Comparison of ENCODE assay signal across 8 cellular contexts in genomic region chr17:4199818-4200402, GRCh38. TPM values are rescaled to one million over a fixed set of nuclear protein-coding genes. Genes with fewer than 3 reads are reported as not detected.
DNase-seq lines count a peak whose midpoint lies in the region; ATAC-seq and TF ChIP-seq lines count a peak whose summit lies in the region.

No MANE protein-coding gene starts in this region.

- no peaks in the 10 kb centered on the region for H3K27me3 Mint-ChIP-seq in activated CD8-positive, alpha-beta memory T cell treated with anti-CD3 and anti-CD28 coated beads, Interleukin-2, amount 10 ng/mL, durations not matched to agents 7 days and 5 days

- no peaks in the 10 kb centered on the region for H3K4me1 ChIP-seq in MM.1S (ENCODE audit: low read length)

- H2AFZ ChIP-seq in MM.1S (ENCODE audit: low read length): no peak overlapping the region

- no peaks in the 10 kb centered on the region for H4K20me1 ChIP-seq in MM.1S (ENCODE audit: insufficient read depth, low read length)

- H3K79me2 ChIP-seq in MM.1S (ENCODE audit: low read length): peaks cover 8% of the 10 kb centered on the region; the same call in 1 of the 2 replicates

- H3F3A ChIP-seq in MM.1S (ENCODE audit: insufficient read depth, low read length): peaks cover 4% of the 10 kb centered on the region; the same call in 1 of the 2 replicates

- ATAC-seq in activated CD8-positive, alpha-beta memory T cell treated with anti-CD3 and anti-CD28 coated beads, Interleukin-2, amount 10 ng/mL, durations not matched to agents 7 days and 5 days: peak; percentile 55
- no peak for ATAC-seq in HG03520 (IDR thresholded peaks at IDR 0.05; ENCODE audit: unreplicated experiment)

- no peaks in the 10 kb centered on the region for H3K9me3 Mint-ChIP-seq in activated CD8-positive, alpha-beta memory T cell treated with anti-CD3 and anti-CD28 coated beads, Interleukin-2, amount 10 ng/mL, durations not matched to agents 7 days and 5 days (ENCODE audit: low read depth)

- H3K36me3 Mint-ChIP-seq in activated CD8-positive, alpha-beta memory T cell treated with anti-CD3 and anti-CD28 coated beads, Interleukin-2, amount 10 ng/mL, durations not matched to agents 7 days and 5 days: peaks cover 31% of the 10 kb centered on the region

- CTCF ChIA-PET in activated CD8-positive, alpha-beta memory T cell treated with anti-CD3 and anti-CD28 coated beads, Interleukin-2, amount 10 ng/mL, durations not matched to agents 7 days and 5 days (lab: Charles Lee): interaction anchor here (0.6 to 3.2 kb wide), 40 partner anchors 9 to 1915 kb away, joined by 3 to 35 read pairs (median 4); no protein-coding TSS in a partner anchor

- H3K27ac ChIP-seq in MM.1S (ENCODE audit: low read length): no peak overlapping the region

- H3K4me1 Mint-ChIP-seq in activated CD8-positive, alpha-beta memory T cell treated with anti-CD3 and anti-CD28 coated beads, Interleukin-2, amount 10 ng/mL, durations not matched to agents 7 days and 5 days: peaks cover 1% of the 10 kb centered on the region

- H3K9me2 ChIP-seq in MM.1S (replicated peaks; ENCODE audit: insufficient read depth, low read length): no peaks in the 10 kb centered on the region

- DNase-seq in activated CD8-positive, alpha-beta memory T cell treated with anti-CD3 and anti-CD28 coated beads, Interleukin-2, amount 10 ng/mL, durations not matched to agents 7 days and 5 days: no peak
- DNase-seq in activated CD8-positive, alpha-beta memory T cell treated with anti-CD3 and anti-CD28 coated beads for 24 hours: no peak
- DNase-seq in MM.1S: peak; percentile 46
- peak; percentile 55 for DNase-seq in fibroblast of pulmonary artery (ENCODE audit: low read depth)
- DNase-seq in pons (ENCODE audit: low spot score): peak; percentile 30
- DNase-seq in GOT3 (lab: John Stamatoyannopoulos, UW): no peak

- H3K4me3 Mint-ChIP-seq in activated CD8-positive, alpha-beta memory T cell treated with anti-CD3 and anti-CD28 coated beads, Interleukin-2, amount 10 ng/mL, durations not matched to agents 7 days and 5 days: no peak overlapping the region

- no peak overlapping the region for H3K9ac ChIP-seq in MM.1S (ENCODE audit: low read length)

- H3K27ac Mint-ChIP-seq in activated CD8-positive, alpha-beta memory T cell treated with anti-CD3 and anti-CD28 coated beads, Interleukin-2, amount 10 ng/mL, durations not matched to agents 7 days and 5 days: no peak overlapping the region

- no peak overlapping the region for H3K4me2 ChIP-seq in MM.1S (ENCODE audit: low read depth, low read length)

- H3K9me3 ChIP-seq in MM.1S (replicated peaks; ENCODE audit: insufficient read depth, low read length): no peaks in the 10 kb centered on the region

- H3K4me3 ChIP-seq in MM.1S (ENCODE audit: low read length) (no peak overlapping the region), WI38 (ENCODE audit: low read depth, low read length) (no peak overlapping the region), fibroblast of pulmonary artery (replicated peaks; ENCODE audit: low read depth, low read length) (no peak overlapping the region)

- H3K27me3 ChIP-seq in MM.1S (replicated peaks; ENCODE audit: insufficient read depth, low read length): no peaks in the 10 kb centered on the region

- H3K36me3 ChIP-seq in MM.1S (replicated peaks; ENCODE audit: insufficient read depth, low read length): peaks cover 1% of the 10 kb centered on the region; the same call in 1 of the 2 replicates

- TF ChIP-seq CTCF in MM.1S (IDR thresholded peaks at IDR 0.05; ENCODE audit: low read length): peak; percentile 71
- TF ChIP-seq CTCF in WI38 (IDR thresholded peaks at IDR 0.05; ENCODE audit: low read depth, low read length): peak; percentile 81
- TF ChIP-seq CTCF in fibroblast of pulmonary artery (IDR thresholded peaks at IDR 0.05; ENCODE audit: low read length, missing control alignments): peak; percentile 78

RNA-seq across cellular contexts. Expression of gene CYB5D2, which starts 56.9 kb away (rescaled TPM):
- 1 to 10 TPM; 7.2 to 8.6 TPM for total RNA-seq in activated CD8-positive, alpha-beta memory T cell treated with anti-CD3 and anti-CD28 coated beads, Interleukin-2, amount 10 ng/mL, durations not matched to agents 7 days and 5 days

RNA-seq across cellular contexts. Expression of gene ZZEF1, which starts 57.1 kb away (rescaled TPM):
- 10 to 100 TPM; 49.6 to 61.9 TPM for total RNA-seq in activated CD8-positive, alpha-beta memory T cell treated with anti-CD3 and anti-CD28 coated beads, Interleukin-2, amount 10 ng/mL, durations not matched to agents 7 days and 5 days

Comparison
In these comparisons a context has a peak if more than half of its experiments do, and no peak if none do; other contexts are left out.
1. DNase-seq: peak in MM.1S (single experiment), fibroblast of pulmonary artery (single experiment) and pons (single experiment); none in activated CD8-positive, alpha-beta memory T cell treated with anti-CD3 and anti-CD28 coated beads, Interleukin-2, amount 10 ng/mL, durations not matched to agents 7 days and 5 days (single experiment), activated CD8-positive, alpha-beta memory T cell treated with anti-CD3 and anti-CD28 coated beads for 24 hours (single experiment) and GOT3 (single experiment).
2. Peak in every context shown above with its lines, with median percentiles within 50 percentile points of each other: CTCF ChIP-seq.